In the genomic region with DNA sequence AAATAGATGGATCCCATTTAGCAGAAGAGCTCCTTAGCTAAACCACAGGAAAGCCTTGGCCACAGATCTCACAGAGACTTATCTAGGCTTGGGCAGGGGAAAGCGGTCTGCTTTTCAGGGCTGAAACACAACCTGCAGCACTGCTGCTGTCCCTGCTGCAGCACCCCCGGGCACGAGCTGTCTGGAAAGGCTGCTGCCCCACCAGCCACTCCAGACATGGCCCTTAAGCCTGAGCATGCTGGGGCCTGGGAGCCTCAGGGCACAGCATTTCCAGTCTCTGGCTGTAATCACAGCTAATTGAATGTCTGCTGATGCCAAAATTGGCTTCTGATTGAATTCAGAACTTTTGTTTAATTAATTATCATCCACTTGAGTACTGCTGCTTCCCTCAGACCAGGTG, we compare ENCODE assay signal across 27 cellular contexts.
DNase-seq lines count a peak whose midpoint lies in the region; ATAC-seq and TF ChIP-seq lines count a peak whose summit lies in the region.
"Had no signal": no experiment of that assay in that cellular context is flagged by ENCODE, and none has a peak within 500 bp of the region (broad histone marks: within the 10 kb centered on the region; RNA-seq: fewer than 3 reads in every experiment).

No MANE protein-coding gene starts in this region.

- H3K27ac ChIP-seq in Panc1 (ENCODE audit: low read length) (peak overlapping the region; percentile 37; the same call in 1 of the 2 replicates), Peyer's patch (no peak overlapping the region), upper lobe of right lung (no peak overlapping the region)
- H3K27ac ChIP-seq: A549, cardiac muscle cell, coronary artery, esophagus squamous epithelium, heart right ventricle, PC-9, right atrium auricular region, tibial nerve had no signal

- in situ Hi-C loops in Panc1 (cut with HindIII; ENCODE audit: low pct_unique_long_range_greater_than_20kb, low sequenced_read_pairs): no loop called here

- no peaks in the 10 kb centered on the region for H3K36me3 ChIP-seq in Panc1 (ENCODE audit: control insufficient read depth, insufficient read depth, low read length)
- no peaks in the 10 kb centered on the region for H3K36me3 ChIP-seq in Peyer's patch
- H3K36me3 ChIP-seq in upper lobe of right lung: no peaks in the 10 kb centered on the region
- H3K36me3 ChIP-seq: cardiac muscle cell, esophagus squamous epithelium, HAP-1, heart right ventricle, right atrium auricular region, tibial nerve had no signal

- H3K9me3 ChIP-seq in Panc1 (ENCODE audit: control insufficient read depth, insufficient read depth, low read depth, low read length): peaks cover 2% of the 10 kb centered on the region; the same call in 1 of the 2 replicates
- H3K9me3 ChIP-seq in Peyer's patch: no peaks in the 10 kb centered on the region
- H3K9me3 ChIP-seq in upper lobe of right lung: no peaks in the 10 kb centered on the region
- H3K9me3 ChIP-seq: A549, HAP-1 had no signal

- H3K27me3 ChIP-seq in Panc1 (ENCODE audit: control insufficient read depth, insufficient read depth, low read length) (no peaks in the 10 kb centered on the region), Peyer's patch (no peaks in the 10 kb centered on the region), upper lobe of right lung (no peaks in the 10 kb centered on the region)
- H3K27me3 ChIP-seq: cardiac muscle cell, heart right ventricle, right atrium auricular region, tibial nerve had no signal

- TF ChIP-seq CTCF in Panc1 (IDR thresholded peaks at IDR 0.05) (no peak), Peyer's patch (IDR thresholded peaks at IDR 0.05) (no peak), upper lobe of right lung (IDR thresholded peaks at IDR 0.05) (no peak)

- H3K4me1 ChIP-seq in Panc1 (ENCODE audit: control insufficient read depth, insufficient read depth, low read length): no peaks in the 10 kb centered on the region
- H3K4me1 ChIP-seq in Peyer's patch: no peaks in the 10 kb centered on the region
- H3K4me1 ChIP-seq in upper lobe of right lung: no peaks in the 10 kb centered on the region
- H3K4me1 ChIP-seq: A549, esophagus squamous epithelium, HAP-1, right atrium auricular region, tibial nerve had no signal

- TF ChIP-seq POLR2A in Peyer's patch (IDR thresholded peaks at IDR 0.05): no peak

- POLR2A ChIA-PET in Panc1 (lab: Charles Lee): no interaction called here

- intact Hi-C loops in Panc1 (cut with micrococcal nuclease; ENCODE audit: unreplicated experiment) (no loop called here), upper lobe of right lung (cut with DNase I) (no loop called here)

- CTCF ChIA-PET in Panc1 (lab: Charles Lee): interaction anchor here (1.2 kb wide), 1 partner anchor 58 kb away, joined by 4 read pairs; no protein-coding TSS in a partner anchor

- DNase-seq in NCI-H82 (lab: John Stamatoyannopoulos, UW) (peak; percentile 62), NCI-H82 treated with DMSO at 0.1 percent for 48 hours (lab: John Stamatoyannopoulos, UW; ENCODE audit: unreplicated experiment) (no peak), NCI-H1417 treated with DMSO at 0.1 percent for 48 hours (lab: John Stamatoyannopoulos, UW) (peak; percentile 59), Panc1 (ENCODE audit: low read depth, low spot score) (no peak), left kidney (ENCODE audit: low read depth, low spot score) (peak; percentile 63), Peyer's patch (no peak), upper lobe of right lung (no peak)
- DNase-seq: activated B cell treated with CpG ODN at 0.5 μM for 24 hours; activated CD8-positive, alpha-beta T cell treated with anti-CD3 and anti-CD28 coated beads for 36 hours; activated T-cell treated with anti-CD3 and anti-CD28 coated beads for 4 hours; aorta; DMS53; esophagus squamous epithelium; foreskin melanocyte; heart right ventricle; nephron progenitor cell; PC-9; SHP77 treated with DMSO at 0.1 percent for 48 hours; stimulated activated CD4-positive, alpha-beta T cell treated with anti-CD3 and anti-CD28 coated beads, Interleukin-1b, Interleukin-23, amount 100 ng/mL, for 48 hours had no signal

- no TSS peak for BruUV-seq in Panc1 (replicated peaks; lab: Mats Ljungman, UMichigan)

- ATAC-seq in Panc1 (peak; percentile 54; the same call in 1 of the 2 replicates), upper lobe of right lung (no peak), HG03442 (IDR thresholded peaks at IDR 0.05; ENCODE audit: unreplicated experiment) (no peak)
- ATAC-seq: activated CD8-positive, alpha-beta T cell treated with anti-CD3 and anti-CD28 coated beads for 36 hours; heart right ventricle had no signal

- H3K4me3 ChIP-seq in Panc1 (ENCODE audit: low read depth in 2 of 2, low read length in 2 of 2): no peak overlapping the region
- H3K4me3 ChIP-seq in Peyer's patch: no peak overlapping the region
- no peak overlapping the region for H3K4me3 ChIP-seq in upper lobe of right lung
- H3K4me3 ChIP-seq: A549, cardiac muscle cell, coronary artery, esophagus squamous epithelium, HAP-1, heart right ventricle, PC-9, right atrium auricular region, smooth muscle cell, tibial nerve had no signal

Comparison
In these comparisons a context has a peak if more than half of its experiments do, and no peak if none do; other contexts are left out.
1. DNase-seq: peak in NCI-H82 (single experiment), NCI-H1417 treated with DMSO at 0.1 percent for 48 hours (single experiment) and left kidney (single experiment); none in NCI-H82 treated with DMSO at 0.1 percent for 48 hours (single experiment), Panc1 (single experiment), Peyer's patch (0 of 3) and upper lobe of right lung (single experiment).